ENCODE assay signal across 16 cellular contexts in the genomic region with DNA sequence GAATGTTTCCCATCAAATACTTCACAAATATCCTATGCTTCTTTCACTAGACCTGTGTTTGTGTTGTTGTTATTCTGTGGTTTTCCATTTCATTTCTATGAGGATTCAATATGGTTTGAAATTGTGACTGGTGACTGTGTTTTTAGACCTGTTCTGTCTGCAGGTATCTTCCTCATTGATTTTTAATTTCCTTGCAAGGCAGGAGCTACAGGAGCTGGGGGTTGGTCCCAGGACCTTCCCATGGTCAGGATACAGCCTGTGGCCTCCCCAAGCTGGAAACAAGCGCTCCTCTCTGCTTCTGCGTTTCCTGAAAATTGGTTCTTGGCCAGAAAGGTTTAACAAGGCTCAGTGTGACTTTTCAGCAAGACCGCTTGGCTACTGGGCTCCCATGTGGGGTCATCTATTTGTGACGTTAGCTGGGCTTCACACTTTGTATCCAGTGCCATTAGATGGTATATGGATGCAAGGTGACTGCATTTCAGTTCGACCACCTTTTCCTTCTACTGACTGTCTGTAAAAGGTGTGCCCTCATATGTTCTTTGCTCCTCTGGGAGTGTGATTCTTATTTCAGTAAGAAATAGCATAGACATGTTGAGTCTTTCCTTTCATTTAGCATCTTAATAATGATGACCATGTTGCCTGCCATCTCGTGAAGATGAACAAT. TPM values are rescaled to one million over a fixed set of nuclear protein-coding genes. Genes with fewer than 3 reads are reported as not detected.
DNase-seq lines count a peak whose midpoint lies in the region; ATAC-seq and TF ChIP-seq lines count a peak whose summit lies in the region.
"Had no signal": no experiment of that assay in that cellular context is flagged by ENCODE, and none has a peak within 500 bp of the region (broad histone marks: within the 10 kb centered on the region; RNA-seq: fewer than 3 reads in every experiment).

No MANE protein-coding gene starts in this region.

- TF ChIP-seq CTCF in activated B cell treated with CpG ODN at 0.5 μM for 24 hours (IDR thresholded peaks at IDR 0.05) = no peak

- no peak for ATAC-seq in activated B cell treated with CpG ODN at 0.5 μM for 24 hours (ENCODE audit: low read depth)
- no peak for ATAC-seq in naive B cell (ENCODE audit: low read depth in 2 of 2)
- ATAC-seq in GM21825 (IDR thresholded peaks at IDR 0.05; ENCODE audit: unreplicated experiment) = no peak
- ATAC-seq: A549, GM12878 had no signal

- H3K4me3 Mint-ChIP-seq in activated B cell treated with CpG ODN at 0.5 μM for 24 hours = no peak overlapping the region
- peak overlapping the region in 4 of 8 donors; percentile 32 to 85 (median 77) for H3K4me3 Mint-ChIP-seq in naive B cell
- H3K4me3 Mint-ChIP-seq: CD4-positive, CD25-positive, alpha-beta regulatory T cell; HFFc6 had no signal

- H3K27ac Mint-ChIP-seq in activated B cell treated with CpG ODN at 0.5 μM for 24 hours (peak overlapping the region; percentile 85), naive B cell (peak overlapping the region; percentile 81 to 96 (median 94))
- H3K27ac Mint-ChIP-seq: HFFc6 had no signal

- DNase-seq in NAMALWA (ENCODE audit: low spot score) (peak; percentile 28), activated B cell treated with CpG ODN at 0.5 μM for 24 hours (no peak), naive B cell (no peak), SHP77 treated with DMSO at 0.1 percent for 48 hours (lab: John Stamatoyannopoulos, UW) (no peak), ureter (ENCODE audit: low spot score) (no peak), cortex of kidney (lab: John Stamatoyannopoulos, UW) (no peak)
- DNase-seq: CD4-positive, CD25-positive, alpha-beta regulatory T cell; DMS53; HFFc6 had no signal

- CTCF ChIA-PET in activated B cell treated with CpG ODN at 0.5 μM for 24 hours (lab: Charles Lee) = interaction anchor here (0.9 to 2.1 kb wide), 3 partner anchors 12 to 45 kb away, joined by 3 to 5 read pairs (median 5); no protein-coding TSS in a partner anchor

- H3K27me3 Mint-ChIP-seq in activated B cell treated with CpG ODN at 0.5 μM for 24 hours = no peaks in the 10 kb centered on the region
- H3K27me3 Mint-ChIP-seq in naive B cell = no peaks in the 10 kb centered on the region

- H3K4me1 Mint-ChIP-seq in activated B cell treated with CpG ODN at 0.5 μM for 24 hours = peaks cover 86% of the 10 kb centered on the region
- peaks cover 72 to 90% (median 89%) of the 10 kb centered on the region in 3 donors for H3K4me1 Mint-ChIP-seq in naive B cell
- H3K4me1 Mint-ChIP-seq: CD4-positive, CD25-positive, alpha-beta regulatory T cell had no signal

- intact Hi-C loops in activated B cell treated with CpG ODN at 0.5 μM for 24 hours (cut with micrococcal nuclease) = no loop called here

- POLR2A ChIA-PET in activated B cell treated with CpG ODN at 0.5 μM for 24 hours (lab: Charles Lee) = interaction anchor here (0.6 to 5.8 kb wide), 5 partner anchors 11 to 264 kb away, joined by 3 to 133 read pairs (median 14); no protein-coding TSS in a partner anchor

- H3K9me3 Mint-ChIP-seq in activated B cell treated with CpG ODN at 0.5 μM for 24 hours (no peaks in the 10 kb centered on the region), naive B cell (no peaks in the 10 kb centered on the region)
- H3K9me3 Mint-ChIP-seq: CD4-positive, CD25-positive, alpha-beta regulatory T cell; HFFc6 had no signal

- H3K36me3 Mint-ChIP-seq in activated B cell treated with CpG ODN at 0.5 μM for 24 hours (ENCODE audit: low read depth) (peaks cover 21% of the 10 kb centered on the region), naive B cell (peaks cover 7 to 8% of the 10 kb centered on the region in 2 donors)
- H3K36me3 Mint-ChIP-seq: CD4-positive, CD25-positive, alpha-beta regulatory T cell had no signal

RNA-seq across cellular contexts. Expression of a gene that starts 21.5 kb away (rescaled TPM):
- total RNA-seq in activated B cell treated with CpG ODN at 0.5 μM for 24 hours (189 and 195 TPM in 2 replicates), ureter (34.5 TPM)
- 100 to 1,000 TPM; 233 to 640 (median 475) TPM for polyA plus RNA-seq in naive B cell (ENCODE audit: low read depth in 6 of 6)
- total RNA-seq: G401, GM12878, H1, HFFc6 had no signal
- polyA plus RNA-seq: A549, AG04450, BJ, GM12878, H1 had no signal
